2 cellular contexts compared by ENCODE assay signal in the genomic region with DNA sequence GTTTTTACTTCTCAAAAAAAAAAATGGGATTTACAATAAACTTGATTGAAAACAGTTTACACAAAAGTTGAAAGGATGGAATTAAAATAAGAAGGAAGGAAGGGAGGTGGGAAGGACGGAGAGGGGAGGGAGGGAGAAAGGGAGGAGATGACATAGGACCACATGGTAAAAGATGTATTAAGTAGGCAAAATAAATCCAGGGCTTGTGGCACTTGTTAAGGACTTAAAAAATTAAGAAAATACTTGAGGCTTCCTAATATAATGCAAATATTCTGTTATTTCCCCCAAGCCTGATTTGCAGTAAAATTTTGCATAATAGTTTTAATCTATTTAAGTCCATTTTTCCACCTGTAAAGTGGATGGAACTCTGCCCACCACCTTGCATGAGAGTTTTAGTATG.
TF ChIP-seq lines count a peak whose summit lies in the region.

No MANE protein-coding gene starts in this region.

TF ChIP-seq in HepG2, 621 proteins besides CTCF, POLR2A, EP300 and RAD21:
- peak; percentile 98 for TF ChIP-seq HNRNPK (IDR thresholded peaks at IDR 0.05; ENCODE audit: low read depth, low read length, poor library complexity, severe bottlenecking)
- no peak for TF ChIP-seq ZNF33A (CRISPR knock-in tag; IDR thresholded peaks at IDR 0.05; ENCODE audit: borderline replicate concordance)
TF ChIP-seq in HepG2: peak in this region for 1.

TF ChIP-seq in K562, 482 proteins besides CTCF, POLR2A, EP300 and RAD21:
- TF ChIP-seq, protein P1, sequence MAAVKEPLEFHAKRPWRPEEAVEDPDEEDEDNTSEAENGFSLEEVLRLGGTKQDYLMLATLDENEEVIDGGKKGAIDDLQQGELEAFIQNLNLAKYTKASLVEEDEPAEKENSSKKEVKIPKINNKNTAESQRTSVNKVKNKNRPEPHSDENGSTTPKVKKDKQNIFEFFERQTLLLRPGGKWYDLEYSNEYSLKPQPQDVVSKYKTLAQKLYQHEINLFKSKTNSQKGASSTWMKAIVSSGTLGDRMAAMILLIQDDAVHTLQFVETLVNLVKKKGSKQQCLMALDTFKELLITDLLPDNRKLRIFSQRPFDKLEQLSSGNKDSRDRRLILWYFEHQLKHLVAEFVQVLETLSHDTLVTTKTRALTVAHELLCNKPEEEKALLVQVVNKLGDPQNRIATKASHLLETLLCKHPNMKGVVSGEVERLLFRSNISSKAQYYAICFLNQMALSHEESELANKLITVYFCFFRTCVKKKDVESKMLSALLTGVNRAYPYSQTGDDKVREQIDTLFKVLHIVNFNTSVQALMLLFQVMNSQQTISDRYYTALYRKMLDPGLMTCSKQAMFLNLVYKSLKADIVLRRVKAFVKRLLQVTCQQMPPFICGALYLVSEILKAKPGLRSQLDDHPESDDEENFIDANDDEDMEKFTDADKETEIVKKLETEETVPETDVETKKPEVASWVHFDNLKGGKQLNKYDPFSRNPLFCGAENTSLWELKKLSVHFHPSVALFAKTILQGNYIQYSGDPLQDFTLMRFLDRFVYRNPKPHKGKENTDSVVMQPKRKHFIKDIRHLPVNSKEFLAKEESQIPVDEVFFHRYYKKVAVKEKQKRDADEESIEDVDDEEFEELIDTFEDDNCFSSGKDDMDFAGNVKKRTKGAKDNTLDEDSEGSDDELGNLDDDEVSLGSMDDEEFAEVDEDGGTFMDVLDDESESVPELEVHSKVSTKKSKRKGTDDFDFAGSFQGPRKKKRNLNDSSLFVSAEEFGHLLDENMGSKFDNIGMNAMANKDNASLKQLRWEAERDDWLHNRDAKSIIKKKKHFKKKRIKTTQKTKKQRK (IDR thresholded peaks at IDR 0.05; ENCODE audit: borderline replicate concordance, low read depth, low read length): no peak
- TF ChIP-seq PCBP1 (IDR thresholded peaks at IDR 0.05; ENCODE audit: low read depth, low read length, poor library complexity, severe bottlenecking) (peak; percentile 90), MTA1 (IDR thresholded peaks at IDR 0.05; ENCODE audit: borderline replicate concordance) (no peak), HNRNPK (IDR thresholded peaks at IDR 0.05; ENCODE audit: low read depth, low read length, poor library complexity, severe bottlenecking) (peak; percentile 96), CBX3 (IDR thresholded peaks at IDR 0.05; ENCODE audit: borderline replicate concordance in 1 of 2, low read length in 2 of 2) (no peak), PCBP2 (IDR thresholded peaks at IDR 0.05; ENCODE audit: low read depth, low read length, poor library complexity, severe bottlenecking) (peak; percentile 95)
TF ChIP-seq in K562: peak in this region for 3.
